In genomic region chr2:231460073-231460861, GRCh38 we compare ENCODE assay signal across 17 cellular contexts. TPM values are rescaled to one million over a fixed set of nuclear protein-coding genes. Genes with fewer than 3 reads are reported as not detected.
DNase-seq lines count a peak whose midpoint lies in the region; ATAC-seq and TF ChIP-seq lines count a peak whose summit lies in the region.
"Had no signal": no experiment of that assay in that cellular context is flagged by ENCODE, and none has a peak within 500 bp of the region (broad histone marks: within the 10 kb centered on the region; RNA-seq: fewer than 3 reads in every experiment).

No MANE protein-coding gene starts in this region.

- no peak for TF ChIP-seq CTCF in MCF 10A (IDR thresholded peaks at IDR 0.05; ENCODE audit: unreplicated experiment)
- TF ChIP-seq CTCF in breast epithelium (IDR thresholded peaks at IDR 0.05), result no peak
- no peak for TF ChIP-seq CTCF in endodermal cell (conservative IDR thresholded peaks at IDR 0.05)
- TF ChIP-seq CTCF in gastrocnemius medialis (IDR thresholded peaks at IDR 0.05 in 4 of 5, conservative IDR thresholded peaks at IDR 0.05 in 1 of 5), result no peak

- H3K27ac ChIP-seq in breast epithelium, result no peak overlapping the region
- H3K27ac ChIP-seq in endodermal cell (ENCODE audit: low read depth, low read length), result no peak overlapping the region
- H3K27ac ChIP-seq in gastrocnemius medialis, result no peak overlapping the region
- H3K27ac ChIP-seq: esophagus squamous epithelium, right atrium auricular region had no signal

- ATAC-seq in T-cell (replicated peaks in 1 of 4), result no peak
- no peak for ATAC-seq in stimulated activated naive CD8-positive, alpha-beta T cell treated with anti-CD3 and anti-CD28 coated beads, Interleukin-15, amount 100 ng/mL, for 72 hours
- no peak for ATAC-seq in gastrocnemius medialis
- ATAC-seq in left ventricle myocardium superior, result no peak
- ATAC-seq: left cardiac atrium had no signal

- WGBS in endodermal cell (ENCODE audit: insufficient coverage in 1 of 2, insufficient read length in 1 of 2), 2 experiments, result 91 to 95% methylated on average over 10 to 13 of the region's 13 CpGs

- H3K36me3 ChIP-seq in breast epithelium, result peaks cover 31% of the 10 kb centered on the region
- peaks cover 83% of the 10 kb centered on the region for H3K36me3 ChIP-seq in endodermal cell (ENCODE audit: control insufficient read depth, insufficient read depth, low read length)
- H3K36me3 ChIP-seq in gastrocnemius medialis, result peaks cover 25 to 80% of the 10 kb centered on the region in 2 donors

- H3K9me3 ChIP-seq in breast epithelium (no peaks in the 10 kb centered on the region), endodermal cell (ENCODE audit: control insufficient read depth, low read length) (no peaks in the 10 kb centered on the region), gastrocnemius medialis (no peaks in the 10 kb centered on the region)
- H3K9me3 ChIP-seq: esophagus squamous epithelium, right atrium auricular region had no signal

- no peak for TF ChIP-seq POLR2A in breast epithelium (IDR thresholded peaks at IDR 0.05)
- TF ChIP-seq POLR2A in gastrocnemius medialis (IDR thresholded peaks at IDR 0.05), result no peak

- in situ Hi-C loops in gastrocnemius medialis (cut with MboI; ENCODE audit: low sequenced_read_pairs in 4 of 4), result loop anchor here in 2 of 4 donors (10.0 to 25.0 kb wide), 2 partner anchors 325 to 348 kb away; partner anchors contain the start of genes COPS7B (in 1 of the 2) and PDE6D (in 1 of the 2)

- peaks cover 0 to 12% of the 10 kb centered on the region in 2 donors for H3K4me1 ChIP-seq in breast epithelium
- H3K4me1 ChIP-seq in endodermal cell (ENCODE audit: control insufficient read depth, insufficient read depth, low read length), result peaks cover 2% of the 10 kb centered on the region
- H3K4me1 ChIP-seq in gastrocnemius medialis, result peaks cover 22 to 27% of the 10 kb centered on the region in 2 donors

- no peak for DNase-seq in MCF 10A (ENCODE audit: unreplicated experiment)
- DNase-seq in breast epithelium (ENCODE audit: low spot score in 2 of 2), result no peak
- DNase-seq in T-cell, result no peak
- DNase-seq in endodermal cell, result no peak
- no peak for DNase-seq in stimulated activated naive CD8-positive, alpha-beta T cell treated with anti-CD3 and anti-CD28 coated beads, Interleukin-15, amount 100 ng/mL, for 72 hours
- DNase-seq in D341Med (ENCODE audit: low spot score), result no peak
- DNase-seq in gastrocnemius medialis, result no peak
- no peak for DNase-seq in left ventricle myocardium superior
- DNase-seq: activated CD4-positive, CD25-positive, alpha-beta regulatory T cell; esophagus squamous epithelium; hippocampal formation; IMR-90; left cardiac atrium; NCI-H1417 treated with DMSO at 0.1 percent for 48 hours; OCI-M1; stimulated activated CD4-positive, alpha-beta T cell treated with anti-CD3 and anti-CD28 coated beads, Interleukin-2, amount 100 ng/mL, for 48 hours had no signal

- H3K4me1 Mint-ChIP-seq in MCF 10A (ENCODE audit: insufficient read depth, unreplicated experiment) (peaks cover 33% of the 10 kb centered on the region), T-cell (peaks cover 54 to 65% (median 59%) of the 10 kb centered on the region in 3 donors), endodermal cell (peaks cover 26% of the 10 kb centered on the region)
- peaks cover 73% of the 10 kb centered on the region for H3K4me1 Mint-ChIP-seq in stimulated activated naive CD8-positive, alpha-beta T cell treated with anti-CD3 and anti-CD28 coated beads, Interleukin-15, amount 100 ng/mL, for 72 hours

- no peak overlapping the region for H3K9ac ChIP-seq in endodermal cell (ENCODE audit: extremely low read depth, low read length, poor library complexity, severe bottlenecking)

- H3K36me3 Mint-ChIP-seq in MCF 10A (ENCODE audit: insufficient read depth, unreplicated experiment) (peaks cover 93% of the 10 kb centered on the region), T-cell (peaks cover 75% of the 10 kb centered on the region), endodermal cell (ENCODE audit: low read depth) (peaks cover 78% of the 10 kb centered on the region)

- POLR2A ChIA-PET in MCF 10A (lab: Yijun Ruan, JAX) (interaction anchor here (1.8 to 5.1 kb wide), 2 partner anchors 7 to 14 kb away, joined by 4 to 74 read pairs; no protein-coding TSS in a partner anchor), T-cell (lab: Charles Lee) (interaction anchor here in 1 of 2 donors (0.7 to 0.9 kb wide), 3 partner anchors 8 to 236 kb away, joined by 3 to 4 read pairs (median 3); no protein-coding TSS in a partner anchor)

- H3K27me3 Mint-ChIP-seq in MCF 10A (ENCODE audit: insufficient read depth, unreplicated experiment), result no peaks in the 10 kb centered on the region
- no peaks in the 10 kb centered on the region for H3K27me3 Mint-ChIP-seq in T-cell
- H3K27me3 Mint-ChIP-seq in endodermal cell (ENCODE audit: insufficient read depth), result no peaks in the 10 kb centered on the region
- no peaks in the 10 kb centered on the region for H3K27me3 Mint-ChIP-seq in stimulated activated naive CD8-positive, alpha-beta T cell treated with anti-CD3 and anti-CD28 coated beads, Interleukin-15, amount 100 ng/mL, for 72 hours

- CTCF ChIA-PET in MCF 10A (lab: Yijun Ruan, JAX), result no interaction called here
- CTCF ChIA-PET in T-cell (lab: Charles Lee), result interaction anchor here (0.6 to 0.7 kb wide), 2 partner anchors 9 to 22 kb away, joined by 3 to 5 read pairs; no protein-coding TSS in a partner anchor

- no peaks in the 10 kb centered on the region for H3K9me3 Mint-ChIP-seq in MCF 10A (ENCODE audit: unreplicated experiment)
- no peaks in the 10 kb centered on the region for H3K9me3 Mint-ChIP-seq in T-cell
- no peaks in the 10 kb centered on the region for H3K9me3 Mint-ChIP-seq in endodermal cell
- H3K9me3 Mint-ChIP-seq in stimulated activated naive CD8-positive, alpha-beta T cell treated with anti-CD3 and anti-CD28 coated beads, Interleukin-15, amount 100 ng/mL, for 72 hours, result no peaks in the 10 kb centered on the region

- peak overlapping the region; percentile 49 for H3K27ac Mint-ChIP-seq in MCF 10A (ENCODE audit: low read depth, unreplicated experiment)
- H3K27ac Mint-ChIP-seq in T-cell, result peak overlapping the region in 1 of 2 donors; percentile 29
- H3K27ac Mint-ChIP-seq in endodermal cell, result no peak overlapping the region
- peak overlapping the region; percentile 7 to 69 for H3K27ac Mint-ChIP-seq in stimulated activated naive CD8-positive, alpha-beta T cell treated with anti-CD3 and anti-CD28 coated beads, Interleukin-15, amount 100 ng/mL, for 72 hours

- H3K27me3 ChIP-seq in breast epithelium (no peaks in the 10 kb centered on the region), endodermal cell (ENCODE audit: control insufficient read depth, insufficient read depth, low read length, poor library complexity, severe bottlenecking) (no peaks in the 10 kb centered on the region), gastrocnemius medialis (no peaks in the 10 kb centered on the region)
- H3K27me3 ChIP-seq: esophagus squamous epithelium, right atrium auricular region had no signal

- intact Hi-C loops in MCF 10A (cut with micrococcal nuclease) (no loop called here), breast epithelium (cut with DNase I; ENCODE audit: low total_unique reads) (no loop called here), gastrocnemius medialis (cut with DNase I; ENCODE audit: low total_unique reads) (loop anchor here (5.0 kb wide), 1 partner anchor 403 kb away; the partner anchor contains the start of gene PSMD1), left ventricle myocardium superior (cut with micrococcal nuclease) (no loop called here)

- H3K4me3 Mint-ChIP-seq in MCF 10A (ENCODE audit: unreplicated experiment) (peak overlapping the region; percentile 43), T-cell (peak overlapping the region in 2 of 3 donors; percentile 1 to 34), endodermal cell (peak overlapping the region; percentile 4)
- H3K4me3 Mint-ChIP-seq in stimulated activated naive CD8-positive, alpha-beta T cell treated with anti-CD3 and anti-CD28 coated beads, Interleukin-15, amount 100 ng/mL, for 72 hours, result peak overlapping the region; percentile 67 to 72

- BruUV-seq in MCF 10A (replicated peaks; lab: Mats Ljungman, UMichigan), result TSS peak; percentile 0

- H3K4me3 ChIP-seq in breast epithelium (no peak overlapping the region), endodermal cell (ENCODE audit: low read length) (no peak overlapping the region), gastrocnemius medialis (no peak overlapping the region)
- H3K4me3 ChIP-seq: esophagus squamous epithelium, right atrium auricular region had no signal

RNA-seq across cellular contexts. Expression of gene NCL, which starts 4.0 kb away (rescaled TPM):
- 578 and 778 TPM in 2 replicates for total RNA-seq in MCF 10A (2022)
- total RNA-seq in breast epithelium, result 100 to 1,000 TPM; 179 to 234 (median 189) TPM
- 100 to 1,000 TPM; 358 to 468 (median 397) TPM for total RNA-seq in T-cell
- 100 to 1,000 TPM; 774 to 785 TPM for total RNA-seq in endodermal cell
- 504 TPM for polyA plus RNA-seq in endodermal cell (2013, experiment 1 of 2)
- 496 TPM for polyA plus RNA-seq in endodermal cell (2013, experiment 2 of 2)
- total RNA-seq in gastrocnemius medialis, result 100 to 1,000 TPM in 3 of 4 donors, 10 to 100 TPM in 1; 48.8 to 174 (median 124) TPM
- total RNA-seq in left ventricle myocardium superior, result 241 TPM

Comparison
In these comparisons a context has a peak if more than half of its experiments do, and no peak if none do; other contexts are left out.
1. H3K4me3 Mint-ChIP-seq: peak in every context shown above with its lines; median percentile 70 in stimulated activated naive CD8-positive, alpha-beta T cell treated with anti-CD3 and anti-CD28 coated beads, Interleukin-15, amount 100 ng/mL, for 72 hours; 43 in MCF 10A; 18 in T-cell; 4 in endodermal cell.